Comparison of ENCODE assay signal across 18 cellular contexts in the genomic region with DNA sequence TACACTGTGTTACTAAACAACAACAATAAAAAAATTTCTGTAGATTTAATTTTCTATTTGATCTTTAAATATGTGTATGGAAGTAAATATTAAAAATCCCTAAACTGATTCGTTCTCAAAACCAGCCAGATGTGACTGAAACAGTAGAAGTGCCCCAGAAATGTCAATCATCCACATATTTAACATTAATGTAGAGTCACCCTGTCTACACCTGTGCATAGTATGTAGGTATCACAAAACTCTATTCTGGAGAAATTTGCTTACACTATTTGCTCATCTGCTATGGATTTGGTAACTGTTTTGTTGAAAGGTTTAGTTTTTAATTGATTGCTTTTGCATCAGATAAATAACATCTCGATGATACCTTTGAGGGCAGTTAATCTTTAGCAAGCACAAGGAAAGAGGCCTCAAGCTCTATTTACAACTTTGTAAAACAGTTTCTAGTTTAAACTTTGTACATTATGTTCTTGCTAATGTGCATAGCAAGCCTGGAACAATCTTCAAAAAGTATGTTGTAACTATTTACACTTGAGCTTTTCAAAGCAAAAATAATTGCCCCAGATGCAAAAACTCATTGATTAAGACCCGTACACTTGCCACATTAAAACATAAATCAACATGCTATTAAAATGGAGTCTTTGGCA.
DNase-seq lines count a peak whose midpoint lies in the region; ATAC-seq, FAIRE-seq and TF ChIP-seq lines count a peak whose summit lies in the region.
"Had no signal": no experiment of that assay in that cellular context is flagged by ENCODE, and none has a peak within 500 bp of the region (broad histone marks: within the 10 kb centered on the region; RNA-seq: fewer than 3 reads in every experiment).

No MANE protein-coding gene starts in this region.

- H3K9ac ChIP-seq in kidney (ENCODE audit: low read length in 2 of 2): no peak overlapping the region

- H3K27me3 ChIP-seq in right lobe of liver: no peaks in the 10 kb centered on the region

- no peak overlapping the region for H3K27ac Mint-ChIP-seq in T-helper 17 cell
- H3K27ac Mint-ChIP-seq: CD4-positive, alpha-beta T cell; GM23338; HFFc6 had no signal

- H3K9me3 ChIP-seq in kidney (ENCODE audit: control insufficient read depth in 1 of 2, low read length in 2 of 2) (no peaks in the 10 kb centered on the region), right lobe of liver (no peaks in the 10 kb centered on the region), T-helper 17 cell (ENCODE audit: control insufficient read depth, low read length, poor library complexity, severe bottlenecking) (no peaks in the 10 kb centered on the region)
- H3K9me3 ChIP-seq: A549, Caco-2 had no signal

- peaks cover 16% of the 10 kb centered on the region for H3K27me3 Mint-ChIP-seq in T-helper 17 cell

- H3K36me3 ChIP-seq in kidney (ENCODE audit: control insufficient read depth in 1 of 2, insufficient read depth in 2 of 2, low read length in 2 of 2) (no peaks in the 10 kb centered on the region), right lobe of liver (no peaks in the 10 kb centered on the region)

- peak; percentile 27 for FAIRE-seq in H54 (lab: Jason Lieb, UNC)
- FAIRE-seq in kidney (lab: Jason Lieb, UNC): peak; percentile 6
- FAIRE-seq: A549, G401.6, GM12892, GM18507 had no signal

- WGBS in right lobe of liver (ENCODE audit: insufficient coverage, low coverage, low lambda C conversion rate, missing lambda C conversion rate): 19% methylated on average over 3 of the region's 3 CpGs

- H3K27ac ChIP-seq in kidney (ENCODE audit: low read depth in 2 of 2, low read length in 2 of 2) (no peak overlapping the region), right lobe of liver (peak overlapping the region in 2 of 3 donors; percentile 53 to 70)
- H3K27ac ChIP-seq: A549, C4-2B had no signal

- H3K4me3 ChIP-seq in kidney (ENCODE audit: low read length in 2 of 2): no peak overlapping the region
- no peak overlapping the region for H3K4me3 ChIP-seq in right lobe of liver
- H3K4me3 ChIP-seq: A549, GM23338 had no signal

- intact Hi-C loops in kidney (cut with DNase I) (no loop called here), right lobe of liver (cut with DNase I) (no loop called here)

- TF ChIP-seq POLR2A in H54 (IDR thresholded peaks at IDR 0.05; ENCODE audit: low read depth, low read length) (no peak), right lobe of liver (IDR thresholded peaks at IDR 0.05) (no peak)

- peak; percentile 84 to 94 (median 89) for ATAC-seq in right lobe of liver
- no peak for ATAC-seq in T-helper 17 cell
- ATAC-seq: A549, GM23338, HCT116 had no signal

- no peaks in the 10 kb centered on the region for H3K4me1 Mint-ChIP-seq in T-helper 17 cell

- H3K4me3 Mint-ChIP-seq in T-helper 17 cell: no peak overlapping the region
- H3K4me3 Mint-ChIP-seq: CD4-positive, alpha-beta T cell; GM23338; HFFc6 had no signal

- DNase-seq in H54 (ENCODE audit: insufficient read length, low spot score) (no peak), kidney (no peak), right lobe of liver (no peak), NCI-H1417 treated with DMSO at 0.1 percent for 48 hours (lab: John Stamatoyannopoulos, UW) (no peak), dermis blood vessel endothelial cell (no peak), T-helper 17 cell (no peak)
- DNase-seq: AML-193; Caco-2; CD4-positive, alpha-beta T cell; H7; HFFc6 had no signal

- no peaks in the 10 kb centered on the region for H3K4me1 ChIP-seq in kidney (ENCODE audit: control insufficient read depth in 1 of 2, insufficient read depth in 1 of 2, low read depth in 1 of 2, low read length in 2 of 2)
- peaks cover 0 to 33% (median 3%) of the 10 kb centered on the region in 4 donors for H3K4me1 ChIP-seq in right lobe of liver
- H3K4me1 ChIP-seq: A549, Caco-2 had no signal

- H3K36me3 Mint-ChIP-seq in T-helper 17 cell (ENCODE audit: low read depth): no peaks in the 10 kb centered on the region

- no peak for TF ChIP-seq CTCF in kidney (IDR thresholded peaks at IDR 0.05; ENCODE audit: borderline replicate concordance, extremely low read depth, insufficient read depth)
- no peak for TF ChIP-seq CTCF in right lobe of liver (IDR thresholded peaks at IDR 0.05)

Comparison
In these comparisons a context has a peak if more than half of its experiments do, and no peak if none do; other contexts are left out.
1. H3K27ac ChIP-seq: peak in right lobe of liver (2 of 3); none in kidney (0 of 2).